1 cellular context compared by ENCODE assay signal in the genomic region with DNA sequence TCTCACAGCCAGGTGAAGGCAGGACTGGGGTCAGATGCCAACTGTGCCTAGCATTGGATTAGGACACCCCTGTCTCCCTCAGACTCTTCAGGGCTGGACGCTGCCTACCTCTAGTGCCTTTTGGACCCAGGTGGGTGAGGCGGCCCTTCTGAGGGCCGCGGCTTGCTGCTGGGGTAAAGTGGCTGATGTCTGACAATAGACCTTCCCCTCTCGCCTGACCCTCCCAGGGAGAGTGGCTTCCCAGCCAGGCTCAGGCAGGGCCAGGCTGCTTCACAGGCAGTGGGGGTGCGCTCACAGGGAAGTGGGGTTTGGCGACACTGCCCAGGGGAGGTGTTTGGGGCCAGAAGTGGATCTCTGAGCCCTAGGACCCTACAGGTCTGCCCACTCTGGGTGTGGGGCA.
A peak's percentile ranks its signal among the peaks of the same experiment; 100 is the strongest.
TF ChIP-seq lines count a peak whose summit lies in the region.

No MANE protein-coding gene starts in this region.

TF ChIP-seq in HepG2, 621 proteins besides CTCF, POLR2A, EP300 and RAD21:
- TF ChIP-seq, protein P1, sequence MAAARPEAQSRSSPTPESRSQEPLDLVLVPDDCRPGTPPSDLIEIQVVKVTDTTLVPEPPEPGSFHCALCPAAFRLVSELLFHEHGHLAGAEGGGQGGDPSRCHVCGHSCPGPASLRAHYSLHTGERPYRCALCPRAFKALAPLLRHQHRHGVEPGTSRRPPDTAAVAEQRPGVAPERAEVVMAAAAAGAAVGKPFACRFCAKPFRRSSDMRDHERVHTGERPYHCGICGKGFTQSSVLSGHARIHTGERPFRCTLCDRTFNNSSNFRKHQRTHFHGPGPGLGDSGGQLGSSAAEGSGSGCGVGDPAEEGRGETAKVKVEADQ (CRISPR knock-in tag; IDR thresholded peaks at IDR 0.05; ENCODE audit: borderline replicate concordance), result no peak
- TF ChIP-seq, protein P2, sequence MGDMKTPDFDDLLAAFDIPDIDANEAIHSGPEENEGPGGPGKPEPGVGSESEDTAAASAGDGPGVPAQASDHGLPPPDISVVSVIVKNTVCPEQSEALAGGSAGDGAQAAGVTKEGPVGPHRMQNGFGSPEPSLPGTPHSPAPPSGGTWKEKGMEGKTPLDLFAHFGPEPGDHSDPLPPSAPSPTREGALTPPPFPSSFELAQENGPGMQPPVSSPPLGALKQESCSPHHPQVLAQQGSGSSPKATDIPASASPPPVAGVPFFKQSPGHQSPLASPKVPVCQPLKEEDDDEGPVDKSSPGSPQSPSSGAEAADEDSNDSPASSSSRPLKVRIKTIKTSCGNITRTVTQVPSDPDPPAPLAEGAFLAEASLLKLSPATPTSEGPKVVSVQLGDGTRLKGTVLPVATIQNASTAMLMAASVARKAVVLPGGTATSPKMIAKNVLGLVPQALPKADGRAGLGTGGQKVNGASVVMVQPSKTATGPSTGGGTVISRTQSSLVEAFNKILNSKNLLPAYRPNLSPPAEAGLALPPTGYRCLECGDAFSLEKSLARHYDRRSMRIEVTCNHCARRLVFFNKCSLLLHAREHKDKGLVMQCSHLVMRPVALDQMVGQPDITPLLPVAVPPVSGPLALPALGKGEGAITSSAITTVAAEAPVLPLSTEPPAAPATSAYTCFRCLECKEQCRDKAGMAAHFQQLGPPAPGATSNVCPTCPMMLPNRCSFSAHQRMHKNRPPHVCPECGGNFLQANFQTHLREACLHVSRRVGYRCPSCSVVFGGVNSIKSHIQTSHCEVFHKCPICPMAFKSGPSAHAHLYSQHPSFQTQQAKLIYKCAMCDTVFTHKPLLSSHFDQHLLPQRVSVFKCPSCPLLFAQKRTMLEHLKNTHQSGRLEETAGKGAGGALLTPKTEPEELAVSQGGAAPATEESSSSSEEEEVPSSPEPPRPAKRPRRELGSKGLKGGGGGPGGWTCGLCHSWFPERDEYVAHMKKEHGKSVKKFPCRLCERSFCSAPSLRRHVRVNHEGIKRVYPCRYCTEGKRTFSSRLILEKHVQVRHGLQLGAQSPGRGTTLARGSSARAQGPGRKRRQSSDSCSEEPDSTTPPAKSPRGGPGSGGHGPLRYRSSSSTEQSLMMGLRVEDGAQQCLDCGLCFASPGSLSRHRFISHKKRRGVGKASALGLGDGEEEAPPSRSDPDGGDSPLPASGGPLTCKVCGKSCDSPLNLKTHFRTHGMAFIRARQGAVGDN (CRISPR knock-in tag; IDR thresholded peaks at IDR 0.05), result peak; percentile 23; the same call in 1 of the 2 replicates
